Comparison of ENCODE assay signal across 26 cellular contexts in genomic region chr3:189687475-189687874, GRCh38. TPM values are rescaled to one million over a fixed set of nuclear protein-coding genes. Genes with fewer than 3 reads are reported as not detected.
"Had no signal": no experiment of that assay in that cellular context is flagged by ENCODE, and none has a peak within 500 bp of the region (broad histone marks: within the 10 kb centered on the region; RNA-seq: fewer than 3 reads in every experiment).

No MANE protein-coding gene starts in this region.

- DNase-seq: activated CD4-positive, alpha-beta T cell treated with anti-CD3 and anti-CD28 coated beads for 4 hours; activated CD8-positive, alpha-beta T cell treated with anti-CD3 and anti-CD28 coated beads for 36 hours; activated effector memory CD4-positive, alpha-beta T cell treated with Interleukin-2 at 50 U/mL for 16 hours; activated naive CD4-positive, alpha-beta T cell treated with anti-CD3 and anti-CD28 coated beads, Interleukin-2, amount 10 ng/mL, durations not matched to agents 7 days and 5 days; activated naive CD8-positive, alpha-beta T cell treated with anti-CD3 and anti-CD28 coated beads, Interleukin-2, amount 50 U/mL, for 24 hours; activated T-cell treated with anti-CD3 and anti-CD28 coated beads, Interleukin-2, amount 50 U/mL, for 48 hours; anterior cingulate cortex; caudate nucleus; effector memory CD8-positive, alpha-beta T cell; foreskin keratinocyte; glutamatergic neuron; hypothalamus; stimulated activated CD4-positive, alpha-beta T cell treated with anti-CD3 and anti-CD28 coated beads, Interleukin-4, amount 100 ng/mL, for 1 hour; stimulated activated naive CD8-positive, alpha-beta T cell treated with anti-CD3 and anti-CD28 coated beads, Interleukin-15, amount 100 ng/mL, for 72 hours; transverse colon; uterus; WERI-Rb-1 had no signal

- H3K27ac ChIP-seq: epithelial cell of prostate, foreskin keratinocyte, parathyroid adenoma, suprapubic skin, transverse colon, uterus, WERI-Rb-1 had no signal

- H3K36me3 ChIP-seq: suprapubic skin, transverse colon, uterus, WERI-Rb-1 had no signal

- H3K79me2 ChIP-seq: parathyroid adenoma had no signal

- H3K4me1 ChIP-seq: parathyroid adenoma, suprapubic skin, transverse colon, uterus had no signal

- H3K4me3 ChIP-seq: lung, smooth muscle cell, suprapubic skin, transverse colon, uterus had no signal

- H3K27me3 ChIP-seq: foreskin keratinocyte, suprapubic skin, transverse colon, uterus had no signal

- H3K9me3 ChIP-seq: suprapubic skin, transverse colon, uterus had no signal

- ATAC-seq: activated CD8-positive, alpha-beta T cell treated with anti-CD3 and anti-CD28 coated beads for 36 hours; activated naive CD8-positive, alpha-beta T cell treated with anti-CD3 and anti-CD28 coated beads, Interleukin-2, amount 50 U/mL, for 24 hours; effector memory CD8-positive, alpha-beta T cell; foreskin keratinocyte; left lobe of liver; natural killer cell treated with Interleukin-12 subunit alpha and Interleukin-12 subunit beta and Interleukin-15 and Interleukin-18, amount 100 ng/mL, for 72 hours; sciatic nerve; stimulated activated naive CD8-positive, alpha-beta T cell treated with anti-CD3 and anti-CD28 coated beads, Interleukin-15, amount 100 ng/mL, for 72 hours had no signal

- H3K9ac ChIP-seq: parathyroid adenoma had no signal

- H3K4me2 ChIP-seq: smooth muscle cell had no signal

RNA-seq across cellular contexts. Expression of gene TP63, which starts 56.3 kb away (rescaled TPM):
- total RNA-seq: fibroblast of lung; natural killer cell treated with Interleukin-12 subunit alpha and Interleukin-12 subunit beta and Interleukin-15 and Interleukin-18, amount 100 ng/mL, for 72 hours; transverse colon had no signal
